In the genomic region with DNA sequence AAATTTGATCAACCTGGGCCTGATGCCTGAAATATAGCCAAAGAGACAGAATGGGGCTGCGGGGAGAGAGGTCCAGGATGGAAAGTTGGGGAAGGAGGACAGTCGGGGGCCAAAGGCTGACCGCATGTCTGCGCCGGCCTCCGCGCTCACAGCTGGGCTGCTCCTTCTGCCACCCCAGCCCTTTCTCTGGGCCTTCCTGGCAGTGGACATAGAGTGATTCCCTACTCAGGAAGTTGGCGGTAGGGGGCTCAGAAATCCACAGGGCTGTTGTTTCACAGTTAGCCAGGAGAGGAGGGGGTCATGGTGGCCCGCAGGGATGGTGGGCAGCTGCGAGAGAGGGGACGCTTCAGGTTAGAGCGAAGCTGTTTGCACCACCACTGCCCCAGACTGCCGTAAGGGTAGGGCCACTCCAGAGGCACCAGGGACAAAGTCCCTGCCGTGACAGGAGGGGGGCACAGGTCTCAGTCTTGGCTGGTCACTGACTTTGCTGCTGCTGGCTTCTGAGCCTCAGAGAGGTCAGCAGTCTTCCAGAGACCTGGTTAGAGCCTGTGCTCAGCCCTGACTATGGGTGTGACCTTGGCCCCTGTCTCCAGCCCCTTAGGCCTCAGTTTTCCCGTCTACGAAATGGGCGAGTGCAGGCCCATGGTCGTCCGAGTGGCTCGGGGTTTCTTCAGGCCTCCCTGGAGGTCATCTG, we compare ENCODE assay signal across 1 cellular context.
TF ChIP-seq lines count a peak whose summit lies in the region.

No MANE protein-coding gene starts in this region.

TF ChIP-seq in HepG2, 621 proteins besides CTCF, POLR2A, EP300 and RAD21 (continued from another document and continues in another):
- TF ChIP-seq, protein P1, sequence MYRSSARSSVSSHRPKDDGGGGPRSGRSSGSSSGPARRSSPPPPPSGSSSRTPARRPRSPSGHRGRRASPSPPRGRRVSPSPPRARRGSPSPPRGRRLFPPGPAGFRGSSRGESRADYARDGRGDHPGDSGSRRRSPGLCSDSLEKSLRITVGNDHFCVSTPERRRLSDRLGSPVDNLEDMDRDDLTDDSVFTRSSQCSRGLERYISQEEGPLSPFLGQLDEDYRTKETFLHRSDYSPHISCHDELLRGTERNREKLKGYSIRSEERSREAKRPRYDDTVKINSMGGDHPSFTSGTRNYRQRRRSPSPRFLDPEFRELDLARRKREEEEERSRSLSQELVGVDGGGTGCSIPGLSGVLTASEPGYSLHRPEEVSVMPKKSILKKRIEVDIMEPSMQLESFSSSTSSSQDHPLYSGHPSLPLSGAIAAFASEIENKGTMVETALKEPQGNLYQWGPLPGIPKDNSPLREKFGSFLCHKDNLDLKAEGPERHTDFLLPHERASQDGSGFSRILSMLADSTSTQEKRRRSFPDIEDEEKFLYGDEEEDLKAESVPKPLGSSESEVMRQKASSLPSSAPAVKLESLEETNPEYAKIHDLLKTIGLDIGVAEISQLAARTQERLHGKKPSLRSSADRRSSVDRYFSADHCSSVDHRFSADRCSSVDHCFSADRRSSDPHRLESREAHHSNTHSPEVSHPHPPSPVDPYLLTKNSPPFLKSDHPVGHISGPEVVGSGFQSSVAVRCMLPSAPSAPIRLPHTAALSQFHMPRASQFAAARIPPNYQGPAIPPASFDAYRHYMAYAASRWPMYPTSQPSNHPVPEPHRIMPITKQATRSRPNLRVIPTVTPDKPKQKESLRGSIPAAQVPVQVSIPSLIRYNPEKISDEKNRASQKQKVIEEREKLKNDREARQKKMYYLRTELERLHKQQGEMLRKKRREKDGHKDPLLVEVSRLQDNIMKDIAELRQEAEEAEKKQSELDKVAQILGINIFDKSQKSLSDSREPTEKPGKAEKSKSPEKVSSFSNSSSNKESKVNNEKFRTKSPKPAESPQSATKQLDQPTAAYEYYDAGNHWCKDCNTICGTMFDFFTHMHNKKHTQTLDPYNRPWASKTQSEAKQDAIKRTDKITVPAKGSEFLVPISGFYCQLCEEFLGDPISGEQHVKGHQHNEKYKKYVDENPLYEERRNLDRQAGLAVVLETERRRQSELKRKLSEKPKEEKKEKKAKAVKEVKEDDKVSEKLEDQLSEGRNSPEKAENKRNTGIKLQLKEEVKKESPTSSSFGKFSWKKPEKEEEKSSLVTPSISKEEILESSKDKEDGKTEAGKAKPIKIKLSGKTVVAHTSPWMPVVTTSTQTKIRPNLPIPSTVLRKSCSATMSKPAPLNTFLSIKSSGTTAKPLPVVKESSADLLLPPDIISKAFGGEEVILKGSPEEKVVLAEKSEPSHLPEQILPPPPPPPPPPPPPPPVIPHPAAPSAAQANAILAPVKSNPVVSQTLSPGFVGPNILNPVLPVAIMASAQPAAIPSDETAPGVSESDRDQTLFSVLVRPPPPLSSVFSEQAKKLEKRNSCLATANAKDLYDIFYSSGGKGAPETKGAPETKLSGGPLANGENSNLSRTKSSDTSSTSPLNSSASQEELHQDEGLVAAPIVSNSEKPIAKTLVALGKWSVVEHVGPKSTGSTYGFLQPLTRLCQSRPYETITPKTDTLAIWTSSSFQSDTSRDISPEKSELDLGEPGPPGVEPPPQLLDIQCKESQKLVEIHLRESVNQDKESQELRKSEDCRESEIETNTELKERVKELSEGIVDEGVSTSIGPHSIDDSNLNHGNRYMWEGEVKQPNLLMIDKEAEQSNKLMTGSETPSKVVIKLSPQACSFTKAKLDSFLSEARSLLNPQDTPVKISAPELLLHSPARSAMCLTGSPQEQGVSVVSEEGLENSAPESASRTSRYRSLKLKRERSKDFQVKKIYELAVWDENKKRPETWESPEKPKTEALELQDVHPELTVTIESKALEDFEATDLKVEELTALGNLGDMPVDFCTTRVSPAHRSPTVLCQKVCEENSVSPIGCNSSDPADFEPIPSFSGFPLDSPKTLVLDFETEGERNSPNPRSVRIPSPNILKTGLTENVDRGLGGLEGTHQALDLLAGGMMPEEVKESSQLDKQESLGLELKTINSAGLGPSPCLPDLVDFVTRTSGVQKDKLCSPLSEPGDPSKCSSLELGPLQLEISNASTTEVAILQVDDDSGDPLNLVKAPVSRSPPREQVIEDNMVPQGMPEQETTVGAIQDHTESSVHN (CRISPR knock-in tag; IDR thresholded peaks at IDR 0.05) = no peak
- TF ChIP-seq NR2C2 (CRISPR knock-in tag; IDR thresholded peaks at IDR 0.05; ENCODE audit: borderline replicate concordance) (no peak), BRCA1 (CRISPR knock-in tag; IDR thresholded peaks at IDR 0.05) (no peak), HDAC1 (CRISPR knock-in tag; IDR thresholded peaks at IDR 0.05) (no peak; the same call in 1 of the 2 replicates), ZNF350 (CRISPR knock-in tag; IDR thresholded peaks at IDR 0.05; ENCODE audit: borderline replicate concordance, low read depth) (no peak; the same call in 1 of the 2 replicates), TBX2 (CRISPR knock-in tag; IDR thresholded peaks at IDR 0.05; ENCODE audit: borderline replicate concordance) (0 out of 2 replicates have a peak, but pooled peaks have one; percentile 19), STAT5B (CRISPR knock-in tag; IDR thresholded peaks at IDR 0.05) (no peak), ZBTB38 (CRISPR knock-in tag; IDR thresholded peaks at IDR 0.05) (peak; percentile 69; the same call in 1 of the 2 replicates), SALL1 (CRISPR knock-in tag; IDR thresholded peaks at IDR 0.05) (no peak), KDM1A (CRISPR knock-in tag; IDR thresholded peaks at IDR 0.05) (peak; percentile 80; the same call in 1 of the 2 replicates), ZNF562 (CRISPR knock-in tag; IDR thresholded peaks at IDR 0.05; ENCODE audit: borderline replicate concordance) (no peak), SMARCE1 (IDR thresholded peaks at IDR 0.05; ENCODE audit: borderline replicate concordance) (no peak)
- TF ChIP-seq, protein P2, sequence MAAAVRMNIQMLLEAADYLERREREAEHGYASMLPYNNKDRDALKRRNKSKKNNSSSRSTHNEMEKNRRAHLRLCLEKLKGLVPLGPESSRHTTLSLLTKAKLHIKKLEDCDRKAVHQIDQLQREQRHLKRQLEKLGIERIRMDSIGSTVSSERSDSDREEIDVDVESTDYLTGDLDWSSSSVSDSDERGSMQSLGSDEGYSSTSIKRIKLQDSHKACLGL (CRISPR knock-in tag; IDR thresholded peaks at IDR 0.05) = no peak
- TF ChIP-seq, protein P3, sequence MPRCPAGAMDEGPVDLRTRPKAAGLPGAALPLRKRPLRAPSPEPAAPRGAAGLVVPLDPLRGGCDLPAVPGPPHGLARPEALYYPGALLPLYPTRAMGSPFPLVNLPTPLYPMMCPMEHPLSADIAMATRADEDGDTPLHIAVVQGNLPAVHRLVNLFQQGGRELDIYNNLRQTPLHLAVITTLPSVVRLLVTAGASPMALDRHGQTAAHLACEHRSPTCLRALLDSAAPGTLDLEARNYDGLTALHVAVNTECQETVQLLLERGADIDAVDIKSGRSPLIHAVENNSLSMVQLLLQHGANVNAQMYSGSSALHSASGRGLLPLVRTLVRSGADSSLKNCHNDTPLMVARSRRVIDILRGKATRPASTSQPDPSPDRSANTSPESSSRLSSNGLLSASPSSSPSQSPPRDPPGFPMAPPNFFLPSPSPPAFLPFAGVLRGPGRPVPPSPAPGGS (CRISPR knock-in tag; IDR thresholded peaks at IDR 0.05) = no peak
- TF ChIP-seq, protein P4, sequence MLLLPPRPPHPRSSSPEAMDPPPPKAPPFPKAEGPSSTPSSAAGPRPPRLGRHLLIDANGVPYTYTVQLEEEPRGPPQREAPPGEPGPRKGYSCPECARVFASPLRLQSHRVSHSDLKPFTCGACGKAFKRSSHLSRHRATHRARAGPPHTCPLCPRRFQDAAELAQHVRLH (CRISPR knock-in tag; IDR thresholded peaks at IDR 0.05; ENCODE audit: borderline replicate concordance, low read depth) = no peak
- TF ChIP-seq, protein P5, sequence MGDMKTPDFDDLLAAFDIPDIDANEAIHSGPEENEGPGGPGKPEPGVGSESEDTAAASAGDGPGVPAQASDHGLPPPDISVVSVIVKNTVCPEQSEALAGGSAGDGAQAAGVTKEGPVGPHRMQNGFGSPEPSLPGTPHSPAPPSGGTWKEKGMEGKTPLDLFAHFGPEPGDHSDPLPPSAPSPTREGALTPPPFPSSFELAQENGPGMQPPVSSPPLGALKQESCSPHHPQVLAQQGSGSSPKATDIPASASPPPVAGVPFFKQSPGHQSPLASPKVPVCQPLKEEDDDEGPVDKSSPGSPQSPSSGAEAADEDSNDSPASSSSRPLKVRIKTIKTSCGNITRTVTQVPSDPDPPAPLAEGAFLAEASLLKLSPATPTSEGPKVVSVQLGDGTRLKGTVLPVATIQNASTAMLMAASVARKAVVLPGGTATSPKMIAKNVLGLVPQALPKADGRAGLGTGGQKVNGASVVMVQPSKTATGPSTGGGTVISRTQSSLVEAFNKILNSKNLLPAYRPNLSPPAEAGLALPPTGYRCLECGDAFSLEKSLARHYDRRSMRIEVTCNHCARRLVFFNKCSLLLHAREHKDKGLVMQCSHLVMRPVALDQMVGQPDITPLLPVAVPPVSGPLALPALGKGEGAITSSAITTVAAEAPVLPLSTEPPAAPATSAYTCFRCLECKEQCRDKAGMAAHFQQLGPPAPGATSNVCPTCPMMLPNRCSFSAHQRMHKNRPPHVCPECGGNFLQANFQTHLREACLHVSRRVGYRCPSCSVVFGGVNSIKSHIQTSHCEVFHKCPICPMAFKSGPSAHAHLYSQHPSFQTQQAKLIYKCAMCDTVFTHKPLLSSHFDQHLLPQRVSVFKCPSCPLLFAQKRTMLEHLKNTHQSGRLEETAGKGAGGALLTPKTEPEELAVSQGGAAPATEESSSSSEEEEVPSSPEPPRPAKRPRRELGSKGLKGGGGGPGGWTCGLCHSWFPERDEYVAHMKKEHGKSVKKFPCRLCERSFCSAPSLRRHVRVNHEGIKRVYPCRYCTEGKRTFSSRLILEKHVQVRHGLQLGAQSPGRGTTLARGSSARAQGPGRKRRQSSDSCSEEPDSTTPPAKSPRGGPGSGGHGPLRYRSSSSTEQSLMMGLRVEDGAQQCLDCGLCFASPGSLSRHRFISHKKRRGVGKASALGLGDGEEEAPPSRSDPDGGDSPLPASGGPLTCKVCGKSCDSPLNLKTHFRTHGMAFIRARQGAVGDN (CRISPR knock-in tag; IDR thresholded peaks at IDR 0.05) = peak; percentile 65
- TF ChIP-seq, protein P6, sequence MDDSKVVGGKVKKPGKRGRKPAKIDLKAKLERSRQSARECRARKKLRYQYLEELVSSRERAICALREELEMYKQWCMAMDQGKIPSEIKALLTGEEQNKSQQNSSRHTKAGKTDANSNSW (CRISPR knock-in tag; IDR thresholded peaks at IDR 0.05; ENCODE audit: borderline replicate concordance) = no peak
- TF ChIP-seq, protein P7, sequence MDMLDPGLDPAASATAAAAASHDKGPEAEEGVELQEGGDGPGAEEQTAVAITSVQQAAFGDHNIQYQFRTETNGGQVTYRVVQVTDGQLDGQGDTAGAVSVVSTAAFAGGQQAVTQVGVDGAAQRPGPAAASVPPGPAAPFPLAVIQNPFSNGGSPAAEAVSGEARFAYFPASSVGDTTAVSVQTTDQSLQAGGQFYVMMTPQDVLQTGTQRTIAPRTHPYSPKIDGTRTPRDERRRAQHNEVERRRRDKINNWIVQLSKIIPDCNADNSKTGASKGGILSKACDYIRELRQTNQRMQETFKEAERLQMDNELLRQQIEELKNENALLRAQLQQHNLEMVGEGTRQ (IDR thresholded peaks at IDR 0.05; ENCODE audit: low read depth, low read length) = no peak
- TF ChIP-seq, protein P7 (CRISPR knock-in tag; IDR thresholded peaks at IDR 0.05; ENCODE audit: borderline replicate concordance) = no peak
- TF ChIP-seq, protein P8, sequence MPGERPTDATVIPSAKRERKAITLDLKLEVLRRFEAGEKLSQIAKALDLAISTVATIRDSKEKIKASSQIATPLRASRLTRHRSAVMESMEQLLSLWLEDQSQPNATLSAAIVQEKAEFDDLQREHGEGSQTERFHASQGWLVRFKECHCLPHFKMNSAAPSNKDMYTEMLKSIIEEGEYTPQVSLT (CRISPR knock-in tag; IDR thresholded peaks at IDR 0.05; ENCODE audit: borderline replicate concordance, low read depth) = no peak
- TF ChIP-seq, protein P9, sequence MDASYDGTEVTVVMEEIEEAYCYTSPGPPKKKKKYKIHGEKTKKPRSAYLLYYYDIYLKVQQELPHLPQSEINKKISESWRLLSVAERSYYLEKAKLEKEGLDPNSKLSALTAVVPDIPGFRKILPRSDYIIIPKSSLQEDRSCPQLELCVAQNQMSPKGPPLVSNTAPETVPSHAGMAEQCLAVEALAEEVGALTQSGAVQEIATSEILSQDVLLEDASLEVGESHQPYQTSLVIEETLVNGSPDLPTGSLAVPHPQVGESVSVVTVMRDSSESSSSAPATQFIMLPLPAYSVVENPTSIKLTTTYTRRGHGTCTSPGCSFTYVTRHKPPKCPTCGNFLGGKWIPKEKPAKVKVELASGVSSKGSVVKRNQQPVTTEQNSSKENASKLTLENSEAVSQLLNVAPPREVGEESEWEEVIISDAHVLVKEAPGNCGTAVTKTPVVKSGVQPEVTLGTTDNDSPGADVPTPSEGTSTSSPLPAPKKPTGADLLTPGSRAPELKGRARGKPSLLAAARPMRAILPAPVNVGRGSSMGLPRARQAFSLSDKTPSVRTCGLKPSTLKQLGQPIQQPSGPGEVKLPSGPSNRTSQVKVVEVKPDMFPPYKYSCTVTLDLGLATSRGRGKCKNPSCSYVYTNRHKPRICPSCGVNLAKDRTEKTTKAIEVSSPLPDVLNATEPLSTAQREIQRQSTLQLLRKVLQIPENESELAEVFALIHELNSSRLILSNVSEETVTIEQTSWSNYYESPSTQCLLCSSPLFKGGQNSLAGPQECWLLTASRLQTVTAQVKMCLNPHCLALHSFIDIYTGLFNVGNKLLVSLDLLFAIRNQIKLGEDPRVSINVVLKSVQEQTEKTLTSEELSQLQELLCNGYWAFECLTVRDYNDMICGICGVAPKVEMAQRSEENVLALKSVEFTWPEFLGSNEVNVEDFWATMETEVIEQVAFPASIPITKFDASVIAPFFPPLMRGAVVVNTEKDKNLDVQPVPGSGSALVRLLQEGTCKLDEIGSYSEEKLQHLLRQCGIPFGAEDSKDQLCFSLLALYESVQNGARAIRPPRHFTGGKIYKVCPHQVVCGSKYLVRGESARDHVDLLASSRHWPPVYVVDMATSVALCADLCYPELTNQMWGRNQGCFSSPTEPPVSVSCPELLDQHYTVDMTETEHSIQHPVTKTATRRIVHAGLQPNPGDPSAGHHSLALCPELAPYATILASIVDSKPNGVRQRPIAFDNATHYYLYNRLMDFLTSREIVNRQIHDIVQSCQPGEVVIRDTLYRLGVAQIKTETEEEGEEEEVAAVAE (CRISPR knock-in tag; IDR thresholded peaks at IDR 0.05; ENCODE audit: borderline replicate concordance) = no peak
